32 cellular contexts compared by ENCODE assay signal in the genomic region with DNA sequence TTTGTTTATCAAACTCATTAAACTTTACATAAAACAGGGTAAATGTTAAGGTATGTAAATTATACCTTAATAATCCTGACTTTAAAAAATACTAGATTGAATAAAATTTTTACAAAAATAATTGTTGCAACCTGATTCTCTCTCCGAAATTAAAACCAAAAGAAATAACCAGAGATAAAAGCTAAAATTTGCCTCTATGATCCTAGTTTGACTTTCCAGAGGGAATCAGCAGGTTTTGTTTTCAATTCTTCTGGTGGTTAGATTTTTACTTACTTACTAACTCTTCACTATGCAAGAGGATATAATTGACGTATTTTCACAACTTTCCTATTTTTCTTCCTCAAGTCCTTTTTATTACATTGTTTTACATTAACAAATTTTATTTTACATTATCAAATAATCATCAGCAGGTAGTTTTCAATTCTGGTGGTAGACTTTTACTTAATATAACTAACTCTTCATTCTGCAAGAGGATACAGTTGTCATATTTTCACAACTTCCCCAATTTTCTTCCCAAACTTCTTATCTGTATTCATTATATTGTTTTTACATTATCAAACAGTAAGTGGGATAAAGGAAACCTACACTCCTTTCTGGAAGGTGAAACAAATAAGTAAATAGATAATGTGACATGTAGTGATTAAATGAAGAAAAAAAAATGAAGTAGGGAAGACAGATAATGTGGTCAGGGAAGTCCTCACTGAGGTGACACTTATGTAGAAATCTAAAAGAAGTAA.
"Had no signal": no experiment of that assay in that cellular context is flagged by ENCODE, and none has a peak within 500 bp of the region (broad histone marks: within the 10 kb centered on the region; RNA-seq: fewer than 3 reads in every experiment).

No MANE protein-coding gene starts in this region.

- H3K27ac ChIP-seq: ascending aorta, pancreas, prostate gland, spleen, tibial nerve had no signal

- H3K27me3 ChIP-seq: ascending aorta, pancreas, spleen, tibial nerve had no signal

- H3K4me3 Mint-ChIP-seq: activated B cell treated with CpG ODN at 0.5 μM for 24 hours; activated CD4-positive, alpha-beta T cell treated with anti-CD3 and anti-CD28 coated beads for 36 hours; activated CD8-positive, alpha-beta memory T cell treated with anti-CD3 and anti-CD28 coated beads, Interleukin-2, amount 10 ng/mL, durations not matched to agents 7 days and 5 days; activated CD8-positive, alpha-beta T cell treated with anti-CD3 and anti-CD28 coated beads, Interleukin-2, amount 10 ng/mL, durations not matched to agents 7 days and 5 days; activated naive CD4-positive, alpha-beta T cell treated with anti-CD3 and anti-CD28 coated beads, Interleukin-2, amount 10 ng/mL, durations not matched to agents 7 days and 5 days; activated naive CD8-positive, alpha-beta T cell treated with anti-CD3 and anti-CD28 coated beads, Interleukin-2, amount 10 ng/mL, durations not matched to agents 7 days and 5 days; brain; effector memory CD8-positive, alpha-beta T cell; naive B cell; neural crest cell; T-helper 17 cell had no signal

- H3K4me1 ChIP-seq: ascending aorta, prostate gland, spleen had no signal

- H3K27ac Mint-ChIP-seq: activated B cell treated with CpG ODN at 0.5 μM for 24 hours; activated CD4-positive, alpha-beta T cell treated with anti-CD3 and anti-CD28 coated beads for 36 hours; activated CD8-positive, alpha-beta memory T cell treated with anti-CD3 and anti-CD28 coated beads, Interleukin-2, amount 10 ng/mL, durations not matched to agents 7 days and 5 days; activated CD8-positive, alpha-beta T cell treated with anti-CD3 and anti-CD28 coated beads, Interleukin-2, amount 10 ng/mL, durations not matched to agents 7 days and 5 days; activated naive CD4-positive, alpha-beta T cell treated with anti-CD3 and anti-CD28 coated beads, Interleukin-2, amount 10 ng/mL, durations not matched to agents 7 days and 5 days; activated naive CD8-positive, alpha-beta T cell treated with anti-CD3 and anti-CD28 coated beads, Interleukin-2, amount 10 ng/mL, durations not matched to agents 7 days and 5 days; effector memory CD8-positive, alpha-beta T cell had no signal

- H3K9me3 ChIP-seq: ascending aorta, pancreas, prostate gland, spleen, tibial nerve had no signal

- H3K27me3 Mint-ChIP-seq: activated B cell treated with CpG ODN at 0.5 μM for 24 hours; activated CD4-positive, alpha-beta T cell treated with anti-CD3 and anti-CD28 coated beads for 36 hours; activated CD8-positive, alpha-beta memory T cell treated with anti-CD3 and anti-CD28 coated beads, Interleukin-2, amount 10 ng/mL, durations not matched to agents 7 days and 5 days; activated naive CD4-positive, alpha-beta T cell treated with anti-CD3 and anti-CD28 coated beads, Interleukin-2, amount 10 ng/mL, durations not matched to agents 7 days and 5 days; activated naive CD8-positive, alpha-beta T cell treated with anti-CD3 and anti-CD28 coated beads, Interleukin-2, amount 10 ng/mL, durations not matched to agents 7 days and 5 days; brain; effector memory CD8-positive, alpha-beta T cell; naive B cell; T-helper 17 cell had no signal

- DNase-seq: activated B cell treated with CpG ODN at 0.5 μM for 24 hours; activated CD4-positive, alpha-beta T cell treated with anti-CD3 and anti-CD28 coated beads for 36 hours; activated CD8-positive, alpha-beta memory T cell treated with anti-CD3 and anti-CD28 coated beads, Interleukin-2, amount 10 ng/mL, durations not matched to agents 7 days and 5 days; activated CD8-positive, alpha-beta T cell treated with anti-CD3 and anti-CD28 coated beads, Interleukin-2, amount 10 ng/mL, durations not matched to agents 7 days and 5 days; activated gamma-delta T cell; activated naive CD4-positive, alpha-beta T cell treated with anti-CD3 and anti-CD28 coated beads, Interleukin-2, amount 10 ng/mL, durations not matched to agents 7 days and 5 days; activated naive CD8-positive, alpha-beta T cell treated with anti-CD3 and anti-CD28 coated beads, Interleukin-2, amount 10 ng/mL, durations not matched to agents 7 days and 5 days; activated T-cell treated with anti-CD3 and anti-CD28 coated beads for 4 hours; caudate nucleus; cortex of kidney; effector memory CD8-positive, alpha-beta T cell; foreskin fibroblast; head of caudate nucleus; left cardiac atrium; mammary epithelial cell; naive B cell; nucleus accumbens; pancreas; retina; spleen; stimulated activated CD4-positive, alpha-beta T cell treated with anti-CD3 and anti-CD28 coated beads, Interleukin-2, amount 100 ng/mL, for 48 hours; stimulated activated naive CD4-positive, alpha-beta T cell treated with Interleukin-2 at 50 U/mL for 16 hours; T-helper 17 cell; T1000 had no signal

- H3K9me3 Mint-ChIP-seq: activated B cell treated with CpG ODN at 0.5 μM for 24 hours; activated naive CD4-positive, alpha-beta T cell treated with anti-CD3 and anti-CD28 coated beads, Interleukin-2, amount 10 ng/mL, durations not matched to agents 7 days and 5 days; activated naive CD8-positive, alpha-beta T cell treated with anti-CD3 and anti-CD28 coated beads, Interleukin-2, amount 10 ng/mL, durations not matched to agents 7 days and 5 days; brain; effector memory CD8-positive, alpha-beta T cell; naive B cell; neural crest cell had no signal

- ATAC-seq: activated CD4-positive, alpha-beta T cell treated with anti-CD3 and anti-CD28 coated beads for 36 hours; activated CD8-positive, alpha-beta memory T cell treated with anti-CD3 and anti-CD28 coated beads, Interleukin-2, amount 10 ng/mL, durations not matched to agents 7 days and 5 days; activated CD8-positive, alpha-beta T cell treated with anti-CD3 and anti-CD28 coated beads, Interleukin-2, amount 10 ng/mL, durations not matched to agents 7 days and 5 days; effector memory CD8-positive, alpha-beta T cell; esophagus mucosa; T-helper 17 cell had no signal

- H3K4me3 ChIP-seq: ascending aorta, pancreas, prostate gland, spleen, tibial nerve had no signal

- H3K4me1 Mint-ChIP-seq: activated B cell treated with CpG ODN at 0.5 μM for 24 hours; activated naive CD4-positive, alpha-beta T cell treated with anti-CD3 and anti-CD28 coated beads, Interleukin-2, amount 10 ng/mL, durations not matched to agents 7 days and 5 days; neural crest cell had no signal

- FAIRE-seq: endothelial cell of umbilical vein, urothelium cell line had no signal

- H3K36me3 ChIP-seq: ascending aorta, pancreas, prostate gland, tibial nerve had no signal

- H3K36me3 Mint-ChIP-seq: activated CD8-positive, alpha-beta memory T cell treated with anti-CD3 and anti-CD28 coated beads, Interleukin-2, amount 10 ng/mL, durations not matched to agents 7 days and 5 days; activated naive CD4-positive, alpha-beta T cell treated with anti-CD3 and anti-CD28 coated beads, Interleukin-2, amount 10 ng/mL, durations not matched to agents 7 days and 5 days; activated naive CD8-positive, alpha-beta T cell treated with anti-CD3 and anti-CD28 coated beads, Interleukin-2, amount 10 ng/mL, durations not matched to agents 7 days and 5 days had no signal
